Comparison of ENCODE assay signal across 13 cellular contexts in the genomic region with DNA sequence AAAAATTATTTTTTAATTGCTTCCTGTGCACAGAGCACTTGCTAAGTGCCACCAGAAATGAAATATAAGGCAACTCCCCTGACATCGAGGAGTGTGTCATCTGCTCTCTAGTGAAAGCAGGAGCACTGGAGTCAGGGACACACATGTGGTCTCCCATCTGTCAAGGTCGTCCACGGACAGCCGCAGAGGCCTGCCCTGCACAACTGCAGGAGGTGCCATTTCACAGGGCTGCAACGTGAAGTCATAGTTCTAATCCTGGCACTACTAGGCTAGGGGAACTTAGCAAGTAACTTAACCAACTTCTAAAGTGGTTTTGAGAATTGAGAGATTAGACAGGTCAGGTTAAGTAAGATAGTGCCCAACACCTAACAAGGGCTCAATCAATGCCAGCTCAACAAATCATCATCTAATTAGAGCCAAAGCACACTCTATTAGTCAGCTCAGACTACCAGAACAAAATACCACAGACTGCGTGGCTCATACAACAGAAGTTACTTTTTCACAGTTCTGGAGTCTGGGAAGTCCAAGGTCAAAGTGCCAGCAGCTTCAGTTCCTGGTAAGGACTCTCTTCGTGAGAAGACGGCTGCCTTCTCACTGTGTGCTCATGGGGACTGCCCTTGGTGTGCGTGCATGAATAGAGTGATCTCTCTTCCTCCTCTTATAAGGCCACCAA. TPM values are rescaled to one million over a fixed set of nuclear protein-coding genes. Genes with fewer than 3 reads are reported as not detected.
DNase-seq lines count a peak whose midpoint lies in the region; ATAC-seq and TF ChIP-seq lines count a peak whose summit lies in the region.
"Had no signal": no experiment of that assay in that cellular context is flagged by ENCODE, and none has a peak within 500 bp of the region (broad histone marks: within the 10 kb centered on the region; RNA-seq: fewer than 3 reads in every experiment).

No MANE protein-coding gene starts in this region.

- peak; percentile 83 for ATAC-seq in stimulated activated naive CD8-positive, alpha-beta T cell treated with anti-CD3 and anti-CD28 coated beads, Interleukin-15, Interleukin-2, amounts not matched to agents 100 U/mL and 50 U/mL, for 24 hours
- no peak for ATAC-seq in stimulated activated naive CD8-positive, alpha-beta T cell treated with anti-CD3 and anti-CD28 coated beads, Interleukin-15, amount 100 ng/mL, for 72 hours
- peak; percentile 75 for ATAC-seq in activated naive CD8-positive, alpha-beta T cell treated with anti-CD3 and anti-CD28 coated beads, Interleukin-2, amount 50 U/mL, for 24 hours
- ATAC-seq in left colon (peak; percentile 62), GM18873 (IDR thresholded peaks at IDR 0.05; ENCODE audit: low FRiP score, unreplicated experiment) (no peak), GM21786 (IDR thresholded peaks at IDR 0.05; ENCODE audit: unreplicated experiment) (no peak)

- H4K20me1 ChIP-seq in neural progenitor cell (ENCODE audit: low read depth) = peaks cover 63% of the 10 kb centered on the region

- no peak overlapping the region for H3K27ac ChIP-seq in neural progenitor cell
- H3K27ac ChIP-seq: SJSA1 had no signal

- peaks cover 65% of the 10 kb centered on the region for H3K4me1 Mint-ChIP-seq in stimulated activated naive CD8-positive, alpha-beta T cell treated with anti-CD3 and anti-CD28 coated beads, Interleukin-15, amount 100 ng/mL, for 72 hours
- peaks cover 64% of the 10 kb centered on the region for H3K4me1 Mint-ChIP-seq in activated naive CD8-positive, alpha-beta T cell treated with anti-CD3 and anti-CD28 coated beads, Interleukin-2, amount 50 U/mL, for 24 hours
- peaks cover 11% of the 10 kb centered on the region for H3K4me1 Mint-ChIP-seq in neural progenitor cell

- TF ChIP-seq CTCF in neural progenitor cell (IDR thresholded peaks at IDR 0.05) = no peak

- H3K36me3 Mint-ChIP-seq in activated naive CD8-positive, alpha-beta T cell treated with anti-CD3 and anti-CD28 coated beads, Interleukin-2, amount 50 U/mL, for 24 hours (ENCODE audit: low read depth) = peaks cover 27% of the 10 kb centered on the region
- no peaks in the 10 kb centered on the region for H3K36me3 Mint-ChIP-seq in neural progenitor cell

- intact Hi-C loops in left colon (cut with DNase I, micrococcal nuclease) = no loop called here

- no peak overlapping the region for H3K4me2 ChIP-seq in neural progenitor cell

- no peaks in the 10 kb centered on the region for H3K27me3 Mint-ChIP-seq in stimulated activated naive CD8-positive, alpha-beta T cell treated with anti-CD3 and anti-CD28 coated beads, Interleukin-15, amount 100 ng/mL, for 72 hours
- no peaks in the 10 kb centered on the region for H3K27me3 Mint-ChIP-seq in activated naive CD8-positive, alpha-beta T cell treated with anti-CD3 and anti-CD28 coated beads, Interleukin-2, amount 50 U/mL, for 24 hours
- peaks cover 2% of the 10 kb centered on the region for H3K27me3 Mint-ChIP-seq in neural progenitor cell (ENCODE audit: insufficient read depth, low read depth)
- H3K27me3 Mint-ChIP-seq: IgD-negative memory B cell had no signal

- no peak for DNase-seq in stimulated activated naive CD8-positive, alpha-beta T cell treated with anti-CD3 and anti-CD28 coated beads, Interleukin-15, Interleukin-2, amounts not matched to agents 100 U/mL and 50 U/mL, for 24 hours
- no peak for DNase-seq in stimulated activated naive CD8-positive, alpha-beta T cell treated with anti-CD3 and anti-CD28 coated beads, Interleukin-15, amount 100 ng/mL, for 72 hours
- no peak for DNase-seq in activated naive CD8-positive, alpha-beta T cell treated with anti-CD3 and anti-CD28 coated beads, Interleukin-2, amount 50 U/mL, for 24 hours
- DNase-seq in left colon = no peak
- no peak for DNase-seq in neural progenitor cell (ENCODE audit: low spot score)
- no peak for DNase-seq in NCI-H345 (lab: John Stamatoyannopoulos, UW)
- DNase-seq: activated naive CD4-positive, alpha-beta T cell treated with Interleukin-2 at 50 U/mL for 16 hours; CD8-positive, alpha-beta memory T cell; stimulated activated CD4-positive, alpha-beta T cell treated with anti-CD3 and anti-CD28 coated beads, Interleukin-2, amount 100 ng/mL, for 24 hours had no signal

- peaks cover 96% of the 10 kb centered on the region for H3K79me2 ChIP-seq in neural progenitor cell (ENCODE audit: low read depth)

- H3K9me3 ChIP-seq in neural progenitor cell (ENCODE audit: low read depth) = no peaks in the 10 kb centered on the region
- H3K9me3 ChIP-seq: SJSA1 had no signal

- H3K27me3 ChIP-seq in neural progenitor cell = no peaks in the 10 kb centered on the region
- H3K27me3 ChIP-seq: SJSA1 had no signal

- H3F3A ChIP-seq in neural progenitor cell (ENCODE audit: low read depth) = peaks cover 4% of the 10 kb centered on the region

- peaks cover 8 to 18% of the 10 kb centered on the region in 2 donors for H3K9me3 Mint-ChIP-seq in stimulated activated naive CD8-positive, alpha-beta T cell treated with anti-CD3 and anti-CD28 coated beads, Interleukin-15, amount 100 ng/mL, for 72 hours
- H3K9me3 Mint-ChIP-seq in activated naive CD8-positive, alpha-beta T cell treated with anti-CD3 and anti-CD28 coated beads, Interleukin-2, amount 50 U/mL, for 24 hours = no peaks in the 10 kb centered on the region
- no peaks in the 10 kb centered on the region for H3K9me3 Mint-ChIP-seq in neural progenitor cell
- H3K9me3 Mint-ChIP-seq: IgD-negative memory B cell had no signal

- no peak overlapping the region for H3K4me3 Mint-ChIP-seq in stimulated activated naive CD8-positive, alpha-beta T cell treated with anti-CD3 and anti-CD28 coated beads, Interleukin-15, amount 100 ng/mL, for 72 hours
- no peak overlapping the region for H3K4me3 Mint-ChIP-seq in activated naive CD8-positive, alpha-beta T cell treated with anti-CD3 and anti-CD28 coated beads, Interleukin-2, amount 50 U/mL, for 24 hours
- H3K4me3 Mint-ChIP-seq in neural progenitor cell = no peak overlapping the region

- H3K27ac Mint-ChIP-seq in stimulated activated naive CD8-positive, alpha-beta T cell treated with anti-CD3 and anti-CD28 coated beads, Interleukin-15, amount 100 ng/mL, for 72 hours = no peak overlapping the region
- H3K27ac Mint-ChIP-seq in activated naive CD8-positive, alpha-beta T cell treated with anti-CD3 and anti-CD28 coated beads, Interleukin-2, amount 50 U/mL, for 24 hours = peak overlapping the region; percentile 40
- no peak overlapping the region for H3K27ac Mint-ChIP-seq in neural progenitor cell

- no peak overlapping the region for H3K4me3 ChIP-seq in neural progenitor cell
- H3K4me3 ChIP-seq: SJSA1 had no signal

- H2AFZ ChIP-seq in neural progenitor cell (replicated peaks) = no peak overlapping the region

- no peak overlapping the region for H3K9ac ChIP-seq in neural progenitor cell

- H3K4me1 ChIP-seq in neural progenitor cell = peaks cover 7% of the 10 kb centered on the region
- H3K4me1 ChIP-seq: SJSA1 had no signal

- H3K36me3 ChIP-seq in neural progenitor cell = no peaks in the 10 kb centered on the region
- H3K36me3 ChIP-seq: SJSA1 had no signal

RNA-seq across cellular contexts. Expression of gene FOXN3, which starts 30.7 kb away (rescaled TPM):
- total RNA-seq in left colon = 10 to 100 TPM; 77.0 to 78.3 TPM
- 38.5 and 39.5 TPM in 2 replicates for total RNA-seq in neural progenitor cell (ENCODE audit: low replicate concordance)

Comparison
In these comparisons a context has a peak if more than half of its experiments do, and no peak if none do; other contexts are left out.
1. ATAC-seq: peak in stimulated activated naive CD8-positive, alpha-beta T cell treated with anti-CD3 and anti-CD28 coated beads, Interleukin-15, Interleukin-2, amounts not matched to agents 100 U/mL and 50 U/mL, for 24 hours (single experiment), activated naive CD8-positive, alpha-beta T cell treated with anti-CD3 and anti-CD28 coated beads, Interleukin-2, amount 50 U/mL, for 24 hours (single experiment) and left colon (single experiment); none in stimulated activated naive CD8-positive, alpha-beta T cell treated with anti-CD3 and anti-CD28 coated beads, Interleukin-15, amount 100 ng/mL, for 72 hours (single experiment), GM18873 (single experiment) and GM21786 (single experiment).